1 cellular context compared by ENCODE assay signal in the genomic region with DNA sequence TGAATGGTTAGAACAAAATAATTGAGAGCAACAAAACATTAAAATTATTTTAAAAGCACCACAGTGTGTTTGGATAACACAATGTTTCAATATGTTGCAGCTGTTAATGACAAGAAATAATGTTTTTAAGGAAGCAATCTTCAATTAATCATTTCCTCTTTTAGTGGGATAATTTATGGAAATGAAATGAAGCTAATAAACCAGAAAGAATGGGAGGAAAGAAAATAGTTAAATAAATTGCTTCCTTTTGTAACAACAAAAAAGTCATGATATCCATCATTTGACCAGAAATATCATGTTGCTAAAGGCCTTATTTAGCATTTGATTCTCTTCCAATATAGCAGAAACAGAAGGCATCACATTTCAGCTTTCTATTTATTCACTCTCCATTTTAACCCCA.
TF ChIP-seq lines count a peak whose summit lies in the region.

No MANE protein-coding gene starts in this region.

TF ChIP-seq in endothelial cell of umbilical vein, 7 proteins besides CTCF, POLR2A, EP300 and RAD21 (continued from another document):
- TF ChIP-seq MYC (IDR thresholded peaks at IDR 0.05; ENCODE audit: low read depth, low read length), result no peak
- no peak for TF ChIP-seq JUN (IDR thresholded peaks at IDR 0.05; ENCODE audit: borderline replicate concordance, insufficient read depth, insufficient read length, low read depth)
- no peak for TF ChIP-seq POLR2AphosphoS5 (IDR thresholded peaks at IDR 0.05; ENCODE audit: insufficient read depth, low read depth, low read length)
